In the genomic region with DNA sequence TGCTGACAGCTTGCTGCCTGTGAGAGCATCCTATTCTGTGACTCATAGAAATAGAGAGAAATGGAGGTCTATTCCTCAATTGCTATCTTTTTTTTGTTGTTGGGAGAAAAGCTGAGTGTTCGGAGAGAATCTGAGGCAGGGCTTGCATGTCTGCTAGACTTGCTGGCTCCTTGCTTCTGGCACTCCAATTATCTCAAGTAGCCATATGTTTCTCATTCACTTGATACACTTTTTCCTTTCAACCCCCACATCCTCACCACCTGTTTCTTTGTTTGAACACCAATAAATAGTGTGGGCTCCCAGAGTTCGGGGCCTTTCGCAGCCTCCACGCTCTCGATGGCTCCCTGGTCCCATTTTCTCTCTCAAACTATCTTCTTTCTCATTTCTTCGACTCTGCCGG, we compare ENCODE assay signal across 11 cellular contexts.
"Had no signal": no experiment of that assay in that cellular context is flagged by ENCODE, and none has a peak within 500 bp of the region (broad histone marks: within the 10 kb centered on the region; RNA-seq: fewer than 3 reads in every experiment).

No MANE protein-coding gene starts in this region.

- H3K4me3 ChIP-seq: gastroesophageal sphincter, stomach had no signal

- H3K36me3 ChIP-seq: gastroesophageal sphincter, stomach had no signal

- H3K4me1 Mint-ChIP-seq: activated naive CD4-positive, alpha-beta T cell treated with anti-CD3 and anti-CD28 coated beads, Interleukin-2, amount 50 U/mL, for 24 hours; central memory CD8-positive, alpha-beta T cell had no signal

- H3K4me1 ChIP-seq: gastroesophageal sphincter, stomach had no signal

- H3K27ac ChIP-seq: gastroesophageal sphincter, stomach had no signal

- H3K9me3 ChIP-seq: gastroesophageal sphincter, stomach had no signal

- DNase-seq: activated effector memory CD4-positive, alpha-beta T cell treated with Interleukin-2 at 50 U/mL for 16 hours; activated T-cell treated with anti-CD3 and anti-CD28 coated beads, Interleukin-2, amount 50 U/mL, for 24 hours; cortex of kidney; effector CD8-positive, alpha-beta T cell; hippocampal formation; kidney glomerular epithelial cell; stimulated activated CD4-positive, alpha-beta T cell treated with anti-CD3 and anti-CD28 coated beads, Interleukin-4, amount 100 ng/mL, for 4 hours; stomach had no signal

- H3K27ac Mint-ChIP-seq: activated naive CD4-positive, alpha-beta T cell treated with anti-CD3 and anti-CD28 coated beads, Interleukin-2, amount 50 U/mL, for 24 hours; activated T-cell treated with anti-CD3 and anti-CD28 coated beads, Interleukin-2, amount 50 U/mL, for 24 hours had no signal

- H3K9me3 Mint-ChIP-seq: activated naive CD4-positive, alpha-beta T cell treated with anti-CD3 and anti-CD28 coated beads, Interleukin-2, amount 50 U/mL, for 24 hours; activated T-cell treated with anti-CD3 and anti-CD28 coated beads, Interleukin-2, amount 50 U/mL, for 24 hours; central memory CD8-positive, alpha-beta T cell had no signal

- H3K36me3 Mint-ChIP-seq: activated naive CD4-positive, alpha-beta T cell treated with anti-CD3 and anti-CD28 coated beads, Interleukin-2, amount 50 U/mL, for 24 hours had no signal

- H3K4me3 Mint-ChIP-seq: activated naive CD4-positive, alpha-beta T cell treated with anti-CD3 and anti-CD28 coated beads, Interleukin-2, amount 50 U/mL, for 24 hours; activated T-cell treated with anti-CD3 and anti-CD28 coated beads, Interleukin-2, amount 50 U/mL, for 24 hours; central memory CD8-positive, alpha-beta T cell had no signal

- ATAC-seq: gastroesophageal sphincter had no signal
